Comparison of ENCODE assay signal across 8 cellular contexts in genomic region chr10:6580279-6581029, GRCh38. TPM values are rescaled to one million over a fixed set of nuclear protein-coding genes. Genes with fewer than 3 reads are reported as not detected.
DNase-seq lines count a peak whose midpoint lies in the region; ATAC-seq lines count a peak whose summit lies in the region.

No MANE protein-coding gene starts in this region.

- H3K4me3 ChIP-seq in NT2/D1 (ENCODE audit: insufficient read length, low read depth), result peak overlapping the region; percentile 71
- H3K4me3 ChIP-seq in mucosa of stomach (ENCODE audit: low read length), result peak overlapping the region; percentile 58

- H3K9me3 ChIP-seq in NT2/D1 (ENCODE audit: insufficient read depth, low read length) (no peaks in the 10 kb centered on the region), mucosa of stomach (ENCODE audit: control insufficient read depth, low read length) (no peaks in the 10 kb centered on the region)

- H3K36me3 ChIP-seq in NT2/D1 (ENCODE audit: insufficient read depth, insufficient read length, low read length) (peaks cover 13% of the 10 kb centered on the region), mucosa of stomach (ENCODE audit: control insufficient read depth, insufficient read depth, low read length) (no peaks in the 10 kb centered on the region)

- H3K27me3 ChIP-seq in NT2/D1 (ENCODE audit: insufficient read depth, insufficient read length) (no peaks in the 10 kb centered on the region), mucosa of stomach (ENCODE audit: control insufficient read depth, insufficient read depth, low read length) (peaks cover 16% of the 10 kb centered on the region)

- DNase-seq in NCI-H2196 (lab: John Stamatoyannopoulos, UW; ENCODE audit: unreplicated experiment), result peak; percentile 11
- DNase-seq in NCI-H2196 treated with DMSO at 0.1 percent for 48 hours (lab: John Stamatoyannopoulos, UW; ENCODE audit: unreplicated experiment), result no peak
- DNase-seq in NT2/D1 (ENCODE audit: low read depth, low spot score), result no peak
- peak; percentile 93 for DNase-seq in activated T-cell treated with anti-CD3 and anti-CD28 coated beads, Interleukin-2, amount 50 U/mL, for 1 hour
- peak; percentile 62 to 80 for DNase-seq in stimulated activated CD8-positive, alpha-beta memory T cell treated with anti-CD3 and anti-CD28 coated beads, Interleukin-7, amount 100 ng/mL, for 1 hour (ENCODE audit: low read depth in 2 of 2)

- peaks cover 2% of the 10 kb centered on the region for H3K4me1 ChIP-seq in NT2/D1 (ENCODE audit: insufficient read depth, insufficient read length)
- H3K4me1 ChIP-seq in mucosa of stomach (ENCODE audit: control insufficient read depth, insufficient read depth, low read length), result no peaks in the 10 kb centered on the region

- ATAC-seq in HG02870 (IDR thresholded peaks at IDR 0.05; ENCODE audit: unreplicated experiment) (peak; percentile 84), esophagus mucosa (peak; percentile 88)

- H3K9ac ChIP-seq in NT2/D1 (ENCODE audit: insufficient read length, low read depth) (peak overlapping the region; percentile 79), mucosa of stomach (ENCODE audit: low read length) (peak overlapping the region; percentile 71)

RNA-seq across cellular contexts. Expression of gene PRKCQ, which starts 0.4 kb away (rescaled TPM):
- 0.64 TPM for total RNA-seq in esophagus mucosa

Comparison
In these comparisons a context has a peak if more than half of its experiments do, and no peak if none do; other contexts are left out.
1. DNase-seq: peak in NCI-H2196 (single experiment), activated T-cell treated with anti-CD3 and anti-CD28 coated beads, Interleukin-2, amount 50 U/mL, for 1 hour (single experiment) and stimulated activated CD8-positive, alpha-beta memory T cell treated with anti-CD3 and anti-CD28 coated beads, Interleukin-7, amount 100 ng/mL, for 1 hour (2 of 2); none in NCI-H2196 treated with DMSO at 0.1 percent for 48 hours (single experiment) and NT2/D1 (single experiment).